Comparison of ENCODE assay signal across 12 cellular contexts in genomic region chr9:137638680-137639079, GRCh38. TPM values are rescaled to one million over a fixed set of nuclear protein-coding genes. Genes with fewer than 3 reads are reported as not detected.
DNase-seq lines count a peak whose midpoint lies in the region; ATAC-seq and TF ChIP-seq lines count a peak whose summit lies in the region.
"Had no signal": no experiment of that assay in that cellular context is flagged by ENCODE, and none has a peak within 500 bp of the region (broad histone marks: within the 10 kb centered on the region; RNA-seq: fewer than 3 reads in every experiment).

No MANE protein-coding gene starts in this region.

- DNase-seq in GM12864 (ENCODE audit: low read depth), result no peak
- no peak for DNase-seq in activated CD8-positive, alpha-beta T cell treated with anti-CD3 and anti-CD28 coated beads for 36 hours
- DNase-seq in memory B cell (ENCODE audit: low spot score in 2 of 2), result no peak
- DNase-seq in NOMO-1 treated with DMSO at 0.1 percent for 48 hours (lab: John Stamatoyannopoulos, UW; ENCODE audit: unreplicated experiment), result no peak
- DNase-seq in effector memory CD4-positive, alpha-beta T cell, result no peak
- no peak for DNase-seq in stimulated activated CD4-positive, alpha-beta T cell treated with anti-CD3 and anti-CD28 coated beads, Interleukin-4, amount 100 ng/mL, for 24 hours
- DNase-seq: amygdala; stimulated activated CD4-positive, alpha-beta T cell treated with anti-CD3 and anti-CD28 coated beads, Interleukin-2, amount 100 ng/mL, for 48 hours; stimulated activated naive CD4-positive, alpha-beta T cell treated with Interleukin-2 at 50 U/mL for 16 hours had no signal

- peak overlapping the region in 10 of 11 experiments; percentile 18 to 64 (median 46); a peak in 18 of 22 replicates for H3K4me2 ChIP-seq in BLaER1 treated with 17β-estradiol and CSF1 and Interleukin-3, amounts not matched to agents 10 nM and 100 nM

- H3K4me1 Mint-ChIP-seq in activated CD8-positive, alpha-beta T cell treated with anti-CD3 and anti-CD28 coated beads for 36 hours (ENCODE audit: low read depth), result peaks cover 34% of the 10 kb centered on the region
- peaks cover 34% of the 10 kb centered on the region for H3K4me1 Mint-ChIP-seq in memory B cell

- H3K27ac Mint-ChIP-seq in activated CD8-positive, alpha-beta T cell treated with anti-CD3 and anti-CD28 coated beads for 36 hours, result peak overlapping the region; percentile 86
- H3K27ac Mint-ChIP-seq in memory B cell, result peak overlapping the region; percentile 75

- H3K9me3 Mint-ChIP-seq in activated CD8-positive, alpha-beta T cell treated with anti-CD3 and anti-CD28 coated beads for 36 hours, result no peaks in the 10 kb centered on the region
- no peaks in the 10 kb centered on the region for H3K9me3 Mint-ChIP-seq in memory B cell

- CTCF ChIA-PET in activated CD8-positive, alpha-beta T cell treated with anti-CD3 and anti-CD28 coated beads for 36 hours (lab: Charles Lee), result no interaction called here

- intact Hi-C loops in activated CD8-positive, alpha-beta T cell treated with anti-CD3 and anti-CD28 coated beads for 36 hours (cut with micrococcal nuclease), result no loop called here

- H3K36me3 Mint-ChIP-seq in activated CD8-positive, alpha-beta T cell treated with anti-CD3 and anti-CD28 coated beads for 36 hours (ENCODE audit: low read depth), result peaks cover 28% of the 10 kb centered on the region
- H3K36me3 Mint-ChIP-seq in memory B cell, result peaks cover 13% of the 10 kb centered on the region

- H3K36me3 ChIP-seq in BLaER1 treated with 17β-estradiol and CSF1 and Interleukin-3, amounts not matched to agents 10 nM and 100 nM, result peaks cover 24 to 78% (median 72%) of the 10 kb centered on the region in 11 experiments
- peaks cover 3% of the 10 kb centered on the region for H3K36me3 ChIP-seq in effector memory CD4-positive, alpha-beta T cell (ENCODE audit: control insufficient read depth, insufficient read depth, low read length)

- 0 out of 22 replicates have a peak overlapping the region, but pooled peaks of 1 of the 11 experiments have one; percentile 18 for H3K27ac ChIP-seq in BLaER1 treated with 17β-estradiol and CSF1 and Interleukin-3, amounts not matched to agents 10 nM and 100 nM
- no peak overlapping the region for H3K27ac ChIP-seq in effector memory CD4-positive, alpha-beta T cell (ENCODE audit: insufficient read depth, low read length, poor library complexity, severe bottlenecking)
- H3K27ac ChIP-seq: coronary artery had no signal

- TF ChIP-seq CTCF in GM12864 (IDR thresholded peaks at IDR 0.05; ENCODE audit: low read depth, low read length, missing control alignments), result no peak
- no peak for TF ChIP-seq CTCF in activated CD8-positive, alpha-beta T cell treated with anti-CD3 and anti-CD28 coated beads for 36 hours (IDR thresholded peaks at IDR 0.05)

- H3K4me3 Mint-ChIP-seq in activated CD8-positive, alpha-beta T cell treated with anti-CD3 and anti-CD28 coated beads for 36 hours, result peak overlapping the region; percentile 74
- H3K4me3 Mint-ChIP-seq in memory B cell, result peak overlapping the region; percentile 49

- no peak for ATAC-seq in activated CD8-positive, alpha-beta T cell treated with anti-CD3 and anti-CD28 coated beads for 36 hours
- ATAC-seq in memory B cell (ENCODE audit: low read depth) (no peak), esophagus mucosa (no peak)

- H3K27me3 Mint-ChIP-seq in activated CD8-positive, alpha-beta T cell treated with anti-CD3 and anti-CD28 coated beads for 36 hours, result no peaks in the 10 kb centered on the region
- no peaks in the 10 kb centered on the region for H3K27me3 Mint-ChIP-seq in memory B cell

- peaks cover 8 to 27% (median 15%) of the 10 kb centered on the region in 10 experiments; a peak in 18 of 20 replicates for H3K4me1 ChIP-seq in BLaER1 treated with 17β-estradiol and CSF1 and Interleukin-3, amounts not matched to agents 10 nM and 100 nM
- peaks cover 10% of the 10 kb centered on the region for H3K4me1 ChIP-seq in effector memory CD4-positive, alpha-beta T cell (ENCODE audit: control insufficient read depth, insufficient read depth, low read length, poor library complexity, severe bottlenecking)

- H3K9ac ChIP-seq in BLaER1 treated with 17β-estradiol and CSF1 and Interleukin-3, amounts not matched to agents 10 nM and 100 nM, result peak overlapping the region in 1 of 11 experiments; percentile 52; a peak in 2 of 22 replicates

- peaks cover 0 to 12% (median 8%) of the 10 kb centered on the region in 11 experiments; a peak in 8 of 22 replicates for H3K9me3 ChIP-seq in BLaER1 treated with 17β-estradiol and CSF1 and Interleukin-3, amounts not matched to agents 10 nM and 100 nM (replicated peaks in 1 of 11)
- H3K9me3 ChIP-seq in effector memory CD4-positive, alpha-beta T cell (ENCODE audit: control insufficient read depth, low read length), result no peaks in the 10 kb centered on the region

- POLR2A ChIA-PET in activated CD8-positive, alpha-beta T cell treated with anti-CD3 and anti-CD28 coated beads for 36 hours (lab: Charles Lee), result interaction anchor here (1.4 kb wide), 1 partner anchor 9 kb away, joined by 5 read pairs; no protein-coding TSS in a partner anchor

- H3K27me3 ChIP-seq in BLaER1 treated with 17β-estradiol and CSF1 and Interleukin-3, amounts not matched to agents 10 nM and 100 nM, result no peaks in the 10 kb centered on the region
- no peaks in the 10 kb centered on the region for H3K27me3 ChIP-seq in effector memory CD4-positive, alpha-beta T cell (replicated peaks; ENCODE audit: control insufficient read depth, insufficient read depth, low read length, poor library complexity, severe bottlenecking)

- no peak overlapping the region for H3K4me3 ChIP-seq in BLaER1 treated with 17β-estradiol and CSF1 and Interleukin-3, amounts not matched to agents 10 nM and 100 nM
- H3K4me3 ChIP-seq in GM12864 (ENCODE audit: low read depth, low read length), result peak overlapping the region; percentile 27; the same call in 1 of the 2 replicates
- H3K4me3 ChIP-seq in effector memory CD4-positive, alpha-beta T cell (ENCODE audit: insufficient read depth, low read depth, low read length, poor library complexity, severe bottlenecking), result no peak overlapping the region

- peaks cover 81 to 100% (median 99%) of the 10 kb centered on the region in 11 experiments for H4K20me1 ChIP-seq in BLaER1 treated with 17β-estradiol and CSF1 and Interleukin-3, amounts not matched to agents 10 nM and 100 nM

RNA-seq across cellular contexts. Expression of gene EHMT1, which starts 19.9 kb away (rescaled TPM):
- total RNA-seq in activated CD8-positive, alpha-beta T cell treated with anti-CD3 and anti-CD28 coated beads for 36 hours, result 10 to 100 TPM; 62.1 to 67.1 TPM
- total RNA-seq in esophagus mucosa, result 48.0 TPM

RNA-seq across cellular contexts. Expression of gene ARRDC1, which starts 33.2 kb away (rescaled TPM):
- total RNA-seq in activated CD8-positive, alpha-beta T cell treated with anti-CD3 and anti-CD28 coated beads for 36 hours, result 10 to 100 TPM; 29.0 TPM
- total RNA-seq in esophagus mucosa, result 49.7 TPM

RNA-seq across cellular contexts. Expression of gene ZMYND19, which starts 48.4 kb away (rescaled TPM):
- 10 to 100 TPM; 45.9 to 46.5 TPM for total RNA-seq in activated CD8-positive, alpha-beta T cell treated with anti-CD3 and anti-CD28 coated beads for 36 hours
- 21.5 TPM for total RNA-seq in esophagus mucosa

RNA-seq across cellular contexts. Expression of gene DPH7, which starts 60.0 kb away (rescaled TPM):
- 10 to 100 TPM; 33.7 to 35.0 TPM for total RNA-seq in activated CD8-positive, alpha-beta T cell treated with anti-CD3 and anti-CD28 coated beads for 36 hours
- 12.6 TPM for total RNA-seq in esophagus mucosa
